8 cellular contexts compared by ENCODE assay signal in the genomic region with DNA sequence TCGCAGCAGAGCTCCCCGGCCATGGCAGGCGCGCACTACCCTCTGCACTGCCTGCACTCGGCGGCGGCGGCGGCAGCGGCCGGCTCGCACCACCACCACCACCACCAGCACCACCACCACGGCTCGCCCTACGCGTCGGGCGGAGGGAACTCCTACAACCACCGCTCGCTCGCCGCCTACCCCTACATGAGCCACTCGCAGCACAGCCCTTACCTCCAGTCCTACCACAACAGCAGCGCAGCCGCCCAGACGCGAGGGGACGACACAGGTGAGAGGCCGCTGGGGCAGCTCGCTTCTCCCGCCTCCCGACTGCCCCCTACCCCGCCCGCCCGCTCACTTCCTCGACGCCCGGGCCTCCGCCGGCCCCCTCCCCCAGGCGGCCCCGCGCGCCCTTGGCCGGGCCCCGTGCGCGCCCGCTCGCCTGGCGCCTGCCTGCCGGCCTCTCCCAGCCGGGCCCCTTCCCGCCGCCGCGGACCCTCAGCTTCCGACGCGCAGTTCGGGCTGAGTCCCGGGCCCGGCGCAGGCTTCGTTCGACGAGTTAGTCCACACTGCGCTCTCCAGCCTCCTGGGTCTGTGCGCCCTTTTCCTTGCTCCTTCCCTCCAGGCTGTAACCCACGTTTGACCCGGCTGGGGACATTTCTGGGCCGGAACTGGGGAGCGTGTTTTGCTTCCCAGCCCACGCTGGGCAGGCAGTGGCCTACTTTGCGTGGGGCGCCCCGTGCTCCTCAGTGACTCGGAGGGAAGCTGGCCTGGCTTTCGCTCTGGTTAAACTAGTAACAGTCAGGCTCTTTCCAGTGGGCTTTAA. TPM values are rescaled to one million over a fixed set of nuclear protein-coding genes. Genes with fewer than 3 reads are reported as not detected.
DNase-seq lines count a peak whose midpoint lies in the region; ATAC-seq and TF ChIP-seq lines count a peak whose summit lies in the region.

No MANE protein-coding gene starts in this region.

- peak; percentile 13 for DNase-seq in CD1c-positive myeloid dendritic cell (ENCODE audit: extremely low spot score)
- peak; percentile 68 for DNase-seq in MM.1S
- DNase-seq in activated CD8-positive, alpha-beta T cell treated with anti-CD3 and anti-CD28 coated beads for 36 hours = peak; percentile 49
- peak in 1 of 2 donors; percentile 34 for DNase-seq in foreskin keratinocyte
- peak; percentile 32 for DNase-seq in prostate gland (ENCODE audit: low spot score)

- POLR2A ChIA-PET in activated CD8-positive, alpha-beta T cell treated with anti-CD3 and anti-CD28 coated beads for 36 hours (lab: Charles Lee) = no interaction called here

- no peak overlapping the region for H3K27ac ChIP-seq in MM.1S (ENCODE audit: low read length)
- no peak overlapping the region for H3K27ac ChIP-seq in foreskin keratinocyte
- H3K27ac ChIP-seq in prostate gland = no peak overlapping the region

- peaks cover 17% of the 10 kb centered on the region for H3K4me1 Mint-ChIP-seq in activated CD8-positive, alpha-beta T cell treated with anti-CD3 and anti-CD28 coated beads for 36 hours (ENCODE audit: low read depth)

- H3K4me3 ChIP-seq in MM.1S (ENCODE audit: low read length) (peak overlapping the region; percentile 66), prostate gland (peak overlapping the region; percentile 24 to 32)

- H3K36me3 Mint-ChIP-seq in activated CD8-positive, alpha-beta T cell treated with anti-CD3 and anti-CD28 coated beads for 36 hours (ENCODE audit: low read depth) = peaks cover 5% of the 10 kb centered on the region

- no peaks in the 10 kb centered on the region for H3F3A ChIP-seq in MM.1S (ENCODE audit: insufficient read depth, low read length)

- H3K27ac Mint-ChIP-seq in activated CD8-positive, alpha-beta T cell treated with anti-CD3 and anti-CD28 coated beads for 36 hours = no peak overlapping the region

- TF ChIP-seq POLR2A in prostate gland (IDR thresholded peaks at IDR 0.05) = no peak

- no peak overlapping the region; the same call in 1 of the 2 replicates for H3K9ac ChIP-seq in MM.1S (ENCODE audit: low read length)

- H3K27me3 ChIP-seq in MM.1S (replicated peaks; ENCODE audit: insufficient read depth, low read length) = no peaks in the 10 kb centered on the region
- peaks cover 63% of the 10 kb centered on the region for H3K27me3 ChIP-seq in foreskin keratinocyte
- H3K27me3 ChIP-seq in prostate gland (replicated peaks; ENCODE audit: insufficient read depth) = peaks cover 41% of the 10 kb centered on the region

- 8% methylated on average over 66 of the region's 79 CpGs for WGBS in prostate gland

- H3K9me2 ChIP-seq in MM.1S (replicated peaks; ENCODE audit: insufficient read depth, low read length) = no peaks in the 10 kb centered on the region

- H3K9me3 Mint-ChIP-seq in activated CD8-positive, alpha-beta T cell treated with anti-CD3 and anti-CD28 coated beads for 36 hours = peaks cover 4% of the 10 kb centered on the region

- TF ChIP-seq CTCF in MM.1S (IDR thresholded peaks at IDR 0.05; ENCODE audit: low read length) (no peak), foreskin keratinocyte (conservative IDR thresholded peaks at IDR 0.05) (no peak), prostate gland (IDR thresholded peaks at IDR 0.05) (no peak)
- no peak for TF ChIP-seq CTCF in activated CD8-positive, alpha-beta T cell treated with anti-CD3 and anti-CD28 coated beads for 36 hours (IDR thresholded peaks at IDR 0.05)

- intact Hi-C loops in activated CD8-positive, alpha-beta T cell treated with anti-CD3 and anti-CD28 coated beads for 36 hours (cut with micrococcal nuclease) = loop anchor here (10.0 kb wide), 1 partner anchor 172 kb away; no protein-coding TSS in a partner anchor
- intact Hi-C loops in prostate gland (cut with DNase I) = no loop called here

- peaks cover 80% of the 10 kb centered on the region for H3K27me3 Mint-ChIP-seq in activated CD8-positive, alpha-beta T cell treated with anti-CD3 and anti-CD28 coated beads for 36 hours

- no peaks in the 10 kb centered on the region for H3K79me2 ChIP-seq in MM.1S (ENCODE audit: low read length)

- H3K36me3 ChIP-seq in MM.1S (replicated peaks; ENCODE audit: insufficient read depth, low read length) (no peaks in the 10 kb centered on the region), prostate gland (no peaks in the 10 kb centered on the region)

- no peaks in the 10 kb centered on the region for H4K20me1 ChIP-seq in MM.1S (ENCODE audit: insufficient read depth, low read length)

- ATAC-seq in GM21381 (IDR thresholded peaks at IDR 0.05; ENCODE audit: unreplicated experiment) (peak; percentile 72), foreskin keratinocyte (peak; percentile 84), HG03139 (IDR thresholded peaks at IDR 0.05; ENCODE audit: unreplicated experiment) (no peak), HG03469 (IDR thresholded peaks at IDR 0.05; ENCODE audit: unreplicated experiment) (no peak)
- peak; percentile 68 for ATAC-seq in activated CD8-positive, alpha-beta T cell treated with anti-CD3 and anti-CD28 coated beads for 36 hours

- peak overlapping the region; percentile 54; the same call in 1 of the 2 replicates for H3K4me2 ChIP-seq in MM.1S (ENCODE audit: low read depth, low read length)

- H3K9me3 ChIP-seq in MM.1S (replicated peaks; ENCODE audit: insufficient read depth, low read length) (no peaks in the 10 kb centered on the region), prostate gland (no peaks in the 10 kb centered on the region)

- CTCF ChIA-PET in activated CD8-positive, alpha-beta T cell treated with anti-CD3 and anti-CD28 coated beads for 36 hours (lab: Charles Lee) = interaction anchor here (0.6 to 2.2 kb wide), 4 partner anchors 19 to 239 kb away, joined by 3 to 9 read pairs (median 4); no protein-coding TSS in a partner anchor

- H3K4me3 Mint-ChIP-seq in activated CD8-positive, alpha-beta T cell treated with anti-CD3 and anti-CD28 coated beads for 36 hours = peak overlapping the region; percentile 66

- H3K4me1 ChIP-seq in MM.1S (ENCODE audit: low read length) = no peaks in the 10 kb centered on the region
- H3K4me1 ChIP-seq in foreskin keratinocyte = no peaks in the 10 kb centered on the region
- peaks cover 2% of the 10 kb centered on the region for H3K4me1 ChIP-seq in prostate gland (replicated peaks)

- peak overlapping the region; percentile 82; the same call in 1 of the 2 replicates for H2AFZ ChIP-seq in MM.1S (ENCODE audit: low read length)

RNA-seq across cellular contexts. Expression of gene DLX6, which starts 1.0 kb away (rescaled TPM):
- not detected for total RNA-seq in activated CD8-positive, alpha-beta T cell treated with anti-CD3 and anti-CD28 coated beads for 36 hours
- not detected in 2 replicates for total RNA-seq in foreskin keratinocyte
- 0.06 and 0.13 TPM in 2 replicates for polyA plus RNA-seq in foreskin keratinocyte
- total RNA-seq in prostate gland = 1 to 10 TPM in 1 of 2 donors, not detected in 1; 4.1 TPM

RNA-seq across cellular contexts. Expression of gene DLX5, which starts 18.3 kb away (rescaled TPM):
- not detected for total RNA-seq in activated CD8-positive, alpha-beta T cell treated with anti-CD3 and anti-CD28 coated beads for 36 hours
- total RNA-seq in foreskin keratinocyte (0.28 and 0.37 TPM in 2 replicates), prostate gland (1 to 10 TPM in 1 of 2 donors, under 1 TPM in 1; 0.64 to 1.6 TPM)
- 0.20 and 0.26 TPM in 2 replicates for polyA plus RNA-seq in foreskin keratinocyte

Comparison
In these comparisons a context has a peak if more than half of its experiments do, and no peak if none do; other contexts are left out.
1. ATAC-seq: peak in GM21381 (single experiment), activated CD8-positive, alpha-beta T cell treated with anti-CD3 and anti-CD28 coated beads for 36 hours (single experiment) and foreskin keratinocyte (single experiment); none in HG03139 (single experiment) and HG03469 (single experiment).